ENCODE assay signal across 16 cellular contexts in genomic region chr22:31923166-31923565, GRCh38. TPM values are rescaled to one million over a fixed set of nuclear protein-coding genes. Genes with fewer than 3 reads are reported as not detected.
DNase-seq lines count a peak whose midpoint lies in the region; ATAC-seq and FAIRE-seq lines count a peak whose summit lies in the region.
"Had no signal": no experiment of that assay in that cellular context is flagged by ENCODE, and none has a peak within 500 bp of the region (broad histone marks: within the 10 kb centered on the region; RNA-seq: fewer than 3 reads in every experiment).

No MANE protein-coding gene starts in this region.

- no peak overlapping the region for H3K27ac ChIP-seq in naive thymus-derived CD4-positive, alpha-beta T cell (ENCODE audit: low read depth, low read length)

- CTCF ChIA-PET in naive thymus-derived CD4-positive, alpha-beta T cell (lab: Charles Lee) = no interaction called here

- peaks cover 0 to 19% (median 0%) of the 10 kb centered on the region in 7 donors for H3K4me1 Mint-ChIP-seq in naive thymus-derived CD4-positive, alpha-beta T cell

- no peaks in the 10 kb centered on the region for H3K9me3 ChIP-seq in naive thymus-derived CD4-positive, alpha-beta T cell (ENCODE audit: control insufficient read depth in 2 of 3, low read length in 3 of 3)

- no peak for FAIRE-seq in frontal cortex (lab: Jason Lieb, UNC)
- FAIRE-seq: kidney had no signal

- peaks cover 0 to 4% (median 0%) of the 10 kb centered on the region in 5 donors for H3K36me3 Mint-ChIP-seq in naive thymus-derived CD4-positive, alpha-beta T cell
- H3K36me3 Mint-ChIP-seq: IgD-negative memory B cell; stimulated activated memory B cell treated with anti-CD40 and anti-IgM and Interleukin-4, amounts not matched to agents 10 μg/mL and 1 μg/mL and 100 μg/mL, for 72 hours had no signal

- peaks cover 10 to 26% (median 10%) of the 10 kb centered on the region in 5 donors for H3K27me3 Mint-ChIP-seq in naive thymus-derived CD4-positive, alpha-beta T cell

- POLR2A ChIA-PET in naive thymus-derived CD4-positive, alpha-beta T cell (lab: Charles Lee) = no interaction called here

- H3K27me3 ChIP-seq in naive thymus-derived CD4-positive, alpha-beta T cell (ENCODE audit: control insufficient read depth in 2 of 2, insufficient read depth in 2 of 2, low read length in 2 of 2) = no peaks in the 10 kb centered on the region

- intact Hi-C loops in naive thymus-derived CD4-positive, alpha-beta T cell (cut with micrococcal nuclease) = no loop called here

- no peak overlapping the region for H3K27ac Mint-ChIP-seq in naive thymus-derived CD4-positive, alpha-beta T cell
- H3K27ac Mint-ChIP-seq: IgD-negative memory B cell; stimulated activated memory B cell treated with anti-CD40 and anti-IgM and Interleukin-4, amounts not matched to agents 10 μg/mL and 1 μg/mL and 100 μg/mL, for 72 hours had no signal

- no peaks in the 10 kb centered on the region for H3K36me3 ChIP-seq in naive thymus-derived CD4-positive, alpha-beta T cell (ENCODE audit: control insufficient read depth in 2 of 3, insufficient read depth in 3 of 3, low read length in 3 of 3)

- no peaks in the 10 kb centered on the region for H3K4me1 ChIP-seq in naive thymus-derived CD4-positive, alpha-beta T cell (ENCODE audit: control insufficient read depth in 2 of 2, insufficient read depth in 2 of 2, low read length in 2 of 2)

- H3K4me3 Mint-ChIP-seq in naive thymus-derived CD4-positive, alpha-beta T cell = no peak overlapping the region
- H3K4me3 Mint-ChIP-seq: IgD-negative memory B cell; stimulated activated memory B cell treated with anti-CD40 and anti-IgM and Interleukin-4, amounts not matched to agents 10 μg/mL and 1 μg/mL and 100 μg/mL, for 72 hours had no signal

- peak; percentile 19 for DNase-seq in Daoy (ENCODE audit: low read depth)
- DNase-seq in RPMI7951 (ENCODE audit: low read depth) = peak; percentile 40
- peak; percentile 55 for DNase-seq in foreskin melanocyte
- DNase-seq in naive thymus-derived CD4-positive, alpha-beta T cell = no peak
- no peak for DNase-seq in frontal cortex (ENCODE audit: low spot score in 2 of 2)
- no peak for DNase-seq in NCI-H774 (lab: John Stamatoyannopoulos, UW)
- DNase-seq: DMS79; kidney; NCI-H2107; stimulated activated CD4-positive, alpha-beta T cell treated with anti-CD3 and anti-CD28 coated beads, Interleukin-1b, Interleukin-23, amount 100 ng/mL, for 48 hours had no signal

- ATAC-seq in naive thymus-derived CD4-positive, alpha-beta T cell = peak; percentile 70
- no peak for ATAC-seq in GM21825 (IDR thresholded peaks at IDR 0.05; ENCODE audit: unreplicated experiment)
- no peak for ATAC-seq in HG03159 (IDR thresholded peaks at IDR 0.05; ENCODE audit: unreplicated experiment)
- ATAC-seq: HCT116; Panc1; stimulated activated memory B cell treated with anti-CD40 and anti-IgM and Interleukin-4, amounts not matched to agents 10 μg/mL and 1 μg/mL and 100 μg/mL, for 72 hours had no signal

- H3K9me3 Mint-ChIP-seq in naive thymus-derived CD4-positive, alpha-beta T cell = peaks cover 0 to 4% (median 0%) of the 10 kb centered on the region in 11 donors

- no peak overlapping the region for H3K4me3 ChIP-seq in naive thymus-derived CD4-positive, alpha-beta T cell (ENCODE audit: low read length)

RNA-seq across cellular contexts. Expression of gene YWHAH, which starts 21.2 kb away (rescaled TPM):
- total RNA-seq in Daoy (2014; rRNA removed; shearing (Covaris generic)) = 195 and 222 TPM in 2 replicates
- total RNA-seq in RPMI7951 (2014; rRNA removed; shearing (Covaris generic)) = 170 and 176 TPM in 2 replicates
- total RNA-seq in naive thymus-derived CD4-positive, alpha-beta T cell = 100 to 1,000 TPM in 1 of 5 experiments, 10 to 100 TPM in 4; 11.7 to 130 (median 17.1) TPM
- 10 to 100 TPM; 11.7 to 22.4 TPM for polyA plus RNA-seq in naive thymus-derived CD4-positive, alpha-beta T cell
- 255 TPM for total RNA-seq in frontal cortex

Comparison
In these comparisons a context has a peak if more than half of its experiments do, and no peak if none do; other contexts are left out.
1. DNase-seq: peak in Daoy (single experiment), RPMI7951 (single experiment) and foreskin melanocyte (single experiment); none in naive thymus-derived CD4-positive, alpha-beta T cell (0 of 9), frontal cortex (0 of 2) and NCI-H774 (single experiment).